Comparison of ENCODE assay signal across 8 cellular contexts in the genomic region with DNA sequence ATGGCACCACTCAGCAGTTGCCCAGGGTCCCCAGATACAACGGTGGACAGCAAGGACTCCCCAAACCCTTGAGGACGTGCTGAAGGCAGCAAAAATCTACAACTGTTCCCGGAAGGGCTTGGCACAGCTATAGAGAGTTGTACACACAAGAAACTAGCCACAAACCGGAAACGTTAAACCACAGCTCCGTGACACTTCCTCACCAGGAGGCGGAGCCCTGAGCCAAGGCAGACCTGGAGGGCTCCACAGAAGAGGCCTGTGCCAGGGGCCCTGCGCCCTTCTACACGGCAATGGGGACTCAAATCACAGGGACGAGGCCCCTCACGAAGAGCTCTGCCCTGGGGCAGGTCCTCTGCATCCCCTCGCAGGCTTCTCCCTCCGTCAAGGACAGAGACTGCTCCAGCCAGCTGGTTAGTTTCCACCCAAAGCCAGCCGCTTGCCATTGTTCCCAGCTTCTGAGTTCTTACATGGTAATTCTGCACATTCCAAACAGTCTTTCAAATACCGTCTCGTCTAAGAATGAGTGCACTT.
DNase-seq lines count a peak whose midpoint lies in the region; ATAC-seq lines count a peak whose summit lies in the region.

No MANE protein-coding gene starts in this region.

- ATAC-seq in GM18907 (IDR thresholded peaks at IDR 0.05; ENCODE audit: unreplicated experiment) (peak; percentile 92), HG03103 (IDR thresholded peaks at IDR 0.05; ENCODE audit: low read depth, unreplicated experiment) (peak; percentile 91)

- H3K9ac ChIP-seq in SK-N-MC (ENCODE audit: insufficient read length): peak overlapping the region; percentile 69

- intact Hi-C loops in cardiac septum (cut with DNase I): no loop called here

- no peaks in the 10 kb centered on the region for H3K9me3 ChIP-seq in SK-N-MC (ENCODE audit: low read depth, low read length)

- DNase-seq in SK-N-MC (ENCODE audit: low read depth, low spot score): peak; percentile 93
- peak; percentile 89 for DNase-seq in activated naive CD4-positive, alpha-beta T cell treated with Interleukin-2 at 50 U/mL for 16 hours
- peak; percentile 93 for DNase-seq in cardiac septum (ENCODE audit: low spot score)
- peak; percentile 82 to 86 (median 85) for DNase-seq in stimulated activated CD4-positive, alpha-beta T cell treated with anti-CD3 and anti-CD28 coated beads, Interleukin-12 subunit alpha, Interleukin-12 subunit beta, amount 100 ng/mL, for 48 hours (ENCODE audit: low read depth in 2 of 3, low spot score in 1 of 3)
- no peak for DNase-seq in NCI-H345 treated with DMSO at 0.1 percent for 48 hours (lab: John Stamatoyannopoulos, UW; ENCODE audit: unreplicated experiment)
- DNase-seq in NCI-H1105 treated with DMSO at 0.1 percent for 48 hours (lab: John Stamatoyannopoulos, UW): no peak

- peak overlapping the region; percentile 76 for H3K4me3 ChIP-seq in SK-N-MC

- H3K27ac ChIP-seq in SK-N-MC: peak overlapping the region; percentile 94

- no peaks in the 10 kb centered on the region for H3K36me3 ChIP-seq in SK-N-MC (ENCODE audit: insufficient read depth, low read length)

Comparison
In these comparisons a context has a peak if more than half of its experiments do, and no peak if none do; other contexts are left out.
1. DNase-seq: peak in SK-N-MC (single experiment), activated naive CD4-positive, alpha-beta T cell treated with Interleukin-2 at 50 U/mL for 16 hours (single experiment), cardiac septum (single experiment) and stimulated activated CD4-positive, alpha-beta T cell treated with anti-CD3 and anti-CD28 coated beads, Interleukin-12 subunit alpha, Interleukin-12 subunit beta, amount 100 ng/mL, for 48 hours (3 of 3); none in NCI-H345 treated with DMSO at 0.1 percent for 48 hours (single experiment) and NCI-H1105 treated with DMSO at 0.1 percent for 48 hours (single experiment).